In the genomic region with DNA sequence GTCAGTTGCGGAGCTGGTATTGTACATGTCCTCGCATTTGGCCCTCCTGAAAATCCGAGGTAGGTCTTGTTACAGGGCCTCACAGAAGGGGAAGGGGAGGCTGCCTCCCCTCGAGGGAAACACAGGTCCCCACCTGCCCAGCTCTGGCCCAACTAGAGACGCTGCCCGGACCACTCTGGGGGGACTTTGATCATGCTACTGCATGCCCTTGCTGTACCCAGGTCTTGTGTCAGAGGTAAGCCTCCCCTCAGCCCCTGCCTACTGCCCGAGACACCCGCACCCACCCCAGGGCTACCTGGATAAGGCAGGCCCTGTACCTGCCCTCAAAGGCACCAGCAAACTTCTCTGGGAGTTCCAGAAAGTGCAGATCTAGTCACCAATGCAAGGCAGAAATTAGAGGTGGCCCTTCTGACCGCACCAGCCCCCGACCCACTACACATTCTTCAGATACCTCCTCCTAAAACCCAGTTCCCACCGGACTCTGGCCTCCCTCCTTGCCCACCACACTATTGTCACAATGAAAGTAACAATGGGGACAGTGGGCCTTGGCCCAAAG, we compare ENCODE assay signal across 9 cellular contexts. TPM values are rescaled to one million over a fixed set of nuclear protein-coding genes. Genes with fewer than 3 reads are reported as not detected.
DNase-seq lines count a peak whose midpoint lies in the region; ATAC-seq and TF ChIP-seq lines count a peak whose summit lies in the region.
"Had no signal": no experiment of that assay in that cellular context is flagged by ENCODE, and none has a peak within 500 bp of the region (broad histone marks: within the 10 kb centered on the region; RNA-seq: fewer than 3 reads in every experiment).

No MANE protein-coding gene starts in this region.

- peaks cover 13% of the 10 kb centered on the region for H4K20me1 ChIP-seq in OCI-LY3 (ENCODE audit: insufficient read depth, low read length)

- peak overlapping the region; percentile 99 for H3K4me3 Mint-ChIP-seq in CD4-positive, alpha-beta T cell
- peak overlapping the region; percentile 94 to 98 for H3K4me3 Mint-ChIP-seq in effector memory CD8-positive, alpha-beta T cell

- no peaks in the 10 kb centered on the region for H3K9me3 Mint-ChIP-seq in CD4-positive, alpha-beta T cell
- no peaks in the 10 kb centered on the region for H3K9me3 Mint-ChIP-seq in effector memory CD8-positive, alpha-beta T cell

- H2AFZ ChIP-seq in OCI-LY3 (ENCODE audit: low read depth, low read length), result 0 out of 2 replicates have a peak overlapping the region, but pooled peaks have one; percentile 98

- TF ChIP-seq EP300 in ovary (IDR thresholded peaks at IDR 0.05), result no peak

- 83% methylated on average over 11 of the region's 11 CpGs for WGBS in ovary, 3 donors

- intact Hi-C loops in CD4-positive, alpha-beta T cell (cut with DNase I, micrococcal nuclease), result loop anchor here (1.0 to 5.0 kb wide), 6 partner anchors 34 to 1616 kb away; partner anchors contain the start of genes CCDC12 (in 1 of the 2), ELP6 (in 1 of the 2), NBEAL2 (in 1 of the 2) and PTPN23 (in 1 of the 2)
- intact Hi-C loops in ovary (cut with DNase I), result loop anchor here (5.0 to 10.0 kb wide), 3 partner anchors 36 to 54 kb away; partner anchors contain the start of gene ELP6 (in 1 of the 4)

- H3K9ac ChIP-seq in OCI-LY3 (ENCODE audit: low read length), result peak overlapping the region; percentile 69

- CTCF ChIA-PET in CD4-positive, alpha-beta T cell (lab: Charles Lee), result interaction anchor here (0.9 to 5.2 kb wide), 6 partner anchors 10 to 312 kb away, joined by 3 to 51 read pairs (median 4); no protein-coding TSS in a partner anchor

- H3K27ac Mint-ChIP-seq in CD4-positive, alpha-beta T cell, result peak overlapping the region; percentile 89
- peak overlapping the region; percentile 93 to 96 for H3K27ac Mint-ChIP-seq in effector memory CD8-positive, alpha-beta T cell

- no peaks in the 10 kb centered on the region for H3K27me3 Mint-ChIP-seq in CD4-positive, alpha-beta T cell
- H3K27me3 Mint-ChIP-seq in effector memory CD8-positive, alpha-beta T cell, result no peaks in the 10 kb centered on the region

- H3K4me2 ChIP-seq in OCI-LY3 (ENCODE audit: low read length), result peak overlapping the region; percentile 65

- H3K27me3 ChIP-seq in CD4-positive, alpha-beta T cell (ENCODE audit: control insufficient read depth, insufficient read depth, low read length), result no peaks in the 10 kb centered on the region
- no peaks in the 10 kb centered on the region for H3K27me3 ChIP-seq in OCI-LY3 (ENCODE audit: low read depth, low read length)
- H3K27me3 ChIP-seq in ovary, result no peaks in the 10 kb centered on the region

- no peak for TF ChIP-seq POLR2A in ovary (IDR thresholded peaks at IDR 0.05)

- H3K36me3 ChIP-seq in OCI-LY3 (replicated peaks; ENCODE audit: low read depth, low read length) (peaks cover 6% of the 10 kb centered on the region), ovary (no peaks in the 10 kb centered on the region)

- no peak for TF ChIP-seq CTCF in CD4-positive, alpha-beta T cell (IDR thresholded peaks at IDR 0.05)
- TF ChIP-seq CTCF in OCI-LY3 (IDR thresholded peaks at IDR 0.05; ENCODE audit: low read depth, low read length) (no peak), ovary (IDR thresholded peaks at IDR 0.05) (no peak), GM20000 (IDR thresholded peaks at IDR 0.05; ENCODE audit: extremely low read depth, missing control alignments) (no peak)

- no peak overlapping the region for H3K27ac ChIP-seq in CD4-positive, alpha-beta T cell (ENCODE audit: low read depth, low read length)
- H3K27ac ChIP-seq in OCI-LY3 (ENCODE audit: low read length) (no peak overlapping the region), ovary (peak overlapping the region in 1 of 2 donors; percentile 70)

- DNase-seq in CD4-positive, alpha-beta T cell, result no peak
- DNase-seq in effector memory CD8-positive, alpha-beta T cell, result no peak
- DNase-seq in ovary (peak in 1 of 5 donors; percentile 36), GM20000 (ENCODE audit: low spot score) (no peak), globus pallidus (ENCODE audit: low spot score) (no peak)
- DNase-seq: NCI-H1694 had no signal

- ATAC-seq in CD4-positive, alpha-beta T cell (ENCODE audit: poor library complexity), result no peak
- ATAC-seq in effector memory CD8-positive, alpha-beta T cell (replicated peaks), result no peak
- no peak for ATAC-seq in HG02610 (IDR thresholded peaks at IDR 0.05; ENCODE audit: unreplicated experiment)
- no peak for ATAC-seq in GM21423 (IDR thresholded peaks at IDR 0.05; ENCODE audit: unreplicated experiment)

- H3K36me3 Mint-ChIP-seq in CD4-positive, alpha-beta T cell (ENCODE audit: low read depth), result peaks cover 11% of the 10 kb centered on the region
- peaks cover 19% of the 10 kb centered on the region for H3K36me3 Mint-ChIP-seq in effector memory CD8-positive, alpha-beta T cell (ENCODE audit: insufficient read depth)

- H3K79me2 ChIP-seq in OCI-LY3 (ENCODE audit: low read length), result peaks cover 38% of the 10 kb centered on the region

- H3K4me1 ChIP-seq in OCI-LY3 (ENCODE audit: low read length), result peaks cover 14% of the 10 kb centered on the region
- peaks cover 12% of the 10 kb centered on the region for H3K4me1 ChIP-seq in ovary (ENCODE audit: insufficient read depth)

- H3K9me3 ChIP-seq in CD4-positive, alpha-beta T cell (ENCODE audit: control insufficient read depth, low read length), result no peaks in the 10 kb centered on the region
- H3K9me3 ChIP-seq in OCI-LY3 (ENCODE audit: insufficient read depth, low read length), result no peaks in the 10 kb centered on the region
- no peaks in the 10 kb centered on the region for H3K9me3 ChIP-seq in ovary

- peaks cover 38% of the 10 kb centered on the region for H3K4me1 Mint-ChIP-seq in CD4-positive, alpha-beta T cell (ENCODE audit: low read depth)
- peaks cover 25 to 30% of the 10 kb centered on the region in 2 donors for H3K4me1 Mint-ChIP-seq in effector memory CD8-positive, alpha-beta T cell (ENCODE audit: low read depth in 2 of 2)

- H3K4me3 ChIP-seq in OCI-LY3 (ENCODE audit: low read length) (peak overlapping the region; percentile 78), ovary (peak overlapping the region; percentile 66)

- POLR2A ChIA-PET in CD4-positive, alpha-beta T cell (lab: Charles Lee), result interaction anchor here (0.6 to 2.6 kb wide), 2 partner anchors 55 to 1533 kb away, joined by 4 to 16 read pairs; no protein-coding TSS in a partner anchor

RNA-seq across cellular contexts. Expression of gene SCAP, which starts 1.0 kb away (rescaled TPM):
- 10 to 100 TPM; 58.3 to 60.3 TPM for total RNA-seq in CD4-positive, alpha-beta T cell
- 100 to 1,000 TPM in 1 of 7 donors, 10 to 100 TPM in 6; 53.7 to 104 (median 80.9) TPM for total RNA-seq in ovary
- polyA plus RNA-seq in ovary, result 100 to 1,000 TPM in 1 of 2 donors, 10 to 100 TPM in 1; 52.4 to 192 TPM

RNA-seq across cellular contexts. Expression of gene ELP6, which starts 36.8 kb away (rescaled TPM):
- 10 to 100 TPM; 11.0 to 12.3 TPM for total RNA-seq in CD4-positive, alpha-beta T cell
- total RNA-seq in ovary, result 10 to 100 TPM; 20.1 to 30.3 (median 25.0) TPM
- 10 to 100 TPM; 24.6 to 32.8 TPM for polyA plus RNA-seq in ovary
